In genomic region chr10:79459243-79459642, GRCh38 we compare ENCODE assay signal across 26 cellular contexts. TPM values are rescaled to one million over a fixed set of nuclear protein-coding genes. Genes with fewer than 3 reads are reported as not detected.
DNase-seq lines count a peak whose midpoint lies in the region; TF ChIP-seq lines count a peak whose summit lies in the region.
"Had no signal": no experiment of that assay in that cellular context is flagged by ENCODE, and none has a peak within 500 bp of the region (broad histone marks: within the 10 kb centered on the region; RNA-seq: fewer than 3 reads in every experiment).

No MANE protein-coding gene starts in this region.

- no peaks in the 10 kb centered on the region for H3K79me2 ChIP-seq in parathyroid adenoma

- POLR2A ChIA-PET in HEK293 (lab: Yijun Ruan, JAX), result no interaction called here

- CTCF ChIA-PET in HEK293 (lab: Yijun Ruan, JAX), result interaction anchor here (0.6 to 1.4 kb wide), 3 partner anchors 9 to 1007 kb away, joined by 3 to 7 read pairs (median 3); no protein-coding TSS in a partner anchor

- TF ChIP-seq CTCF in HEK293 (tag by site-specific recombination; IDR thresholded peaks at IDR 0.05) (no peak), fibroblast of mammary gland (conservative IDR thresholded peaks at IDR 0.05; ENCODE audit: control insufficient read depth, insufficient read depth, low read depth, low read length) (no peak), parathyroid adenoma (IDR thresholded peaks at IDR 0.05) (no peak)

- H3K36me3 ChIP-seq in HEK293 (ENCODE audit: control insufficient read depth in 2 of 2, insufficient read depth in 1 of 2, low read length in 2 of 2) (no peaks in the 10 kb centered on the region), adipocyte (ENCODE audit: control insufficient read depth, insufficient read depth, low read length, severe bottlenecking) (no peaks in the 10 kb centered on the region), parathyroid adenoma (ENCODE audit: control insufficient read depth, insufficient read depth, low read length) (no peaks in the 10 kb centered on the region), MG63 (no peaks in the 10 kb centered on the region)
- H3K36me3 ChIP-seq: HAP-1 had no signal

- no peaks in the 10 kb centered on the region for H3K9me3 ChIP-seq in HEK293 (ENCODE audit: control insufficient read depth, insufficient read depth, low read depth, low read length)
- no peaks in the 10 kb centered on the region for H3K9me3 ChIP-seq in adipocyte (ENCODE audit: control insufficient read depth, low read length)
- H3K9me3 ChIP-seq in parathyroid adenoma (ENCODE audit: control insufficient read depth, low read length), result no peaks in the 10 kb centered on the region
- no peaks in the 10 kb centered on the region for H3K9me3 ChIP-seq in MG63
- H3K9me3 ChIP-seq: A549, Caco-2, HAP-1 had no signal

- H3K4me3 ChIP-seq in HEK293 (ENCODE audit: low read depth, low read length), result no peak overlapping the region
- no peak overlapping the region for H3K4me3 ChIP-seq in adipocyte (ENCODE audit: low read length)
- H3K4me3 ChIP-seq in fibroblast of mammary gland (ENCODE audit: control insufficient read depth, low read depth, low read length), result no peak overlapping the region
- no peak overlapping the region for H3K4me3 ChIP-seq in parathyroid adenoma (ENCODE audit: low read depth, low read length)
- no peak overlapping the region for H3K4me3 ChIP-seq in MG63
- H3K4me3 ChIP-seq: A549, GM12878, HAP-1, SK-N-MC had no signal

- H3K27ac ChIP-seq in HEK293 (ENCODE audit: extremely low read depth, low read depth, low read length), result no peak overlapping the region
- no peak overlapping the region for H3K27ac ChIP-seq in parathyroid adenoma
- H3K27ac ChIP-seq: A549, C4-2B, SK-N-MC had no signal

- H3K9ac ChIP-seq in adipocyte (ENCODE audit: low read length) (no peak overlapping the region), parathyroid adenoma (no peak overlapping the region)

- no peak overlapping the region for H3K4me2 ChIP-seq in parathyroid adenoma (ENCODE audit: low read length)
- H3K4me2 ChIP-seq: A549 had no signal

- H2AFZ ChIP-seq in parathyroid adenoma, result peak overlapping the region; percentile 25

- peaks cover 4% of the 10 kb centered on the region for H3K27me3 ChIP-seq in adipocyte (replicated peaks; ENCODE audit: control insufficient read depth, insufficient read depth, low read length)
- H3K27me3 ChIP-seq in parathyroid adenoma (ENCODE audit: control insufficient read depth, insufficient read depth, low read length), result no peaks in the 10 kb centered on the region
- H3K27me3 ChIP-seq in MG63, result no peaks in the 10 kb centered on the region

- DNase-seq in adipocyte (ENCODE audit: low read depth) (peak; percentile 53), fibroblast of mammary gland (ENCODE audit: low read depth) (peak; percentile 49), islet precursor cell (no peak), MG63 (no peak), DMS114 treated with DMSO at 0.1 percent for 48 hours (lab: John Stamatoyannopoulos, UW; ENCODE audit: unreplicated experiment) (no peak)
- DNase-seq: Caco-2; CD8-positive, alpha-beta T cell; DMS79; EL; GDM1; GOT3; KG1; NCI-H1092 treated with DMSO at 0.1 percent for 48 hours; NCI-H1436; NCI-H187; NCI-H446; NCI-H524 treated with DMSO at 0.1 percent for 48 hours; NCI-H774; SIG-M5 had no signal

- H3K4me1 ChIP-seq in HEK293 (ENCODE audit: control insufficient read depth, insufficient read depth, low read length) (no peaks in the 10 kb centered on the region), adipocyte (ENCODE audit: control insufficient read depth, insufficient read depth, low read length) (peaks cover 37% of the 10 kb centered on the region), parathyroid adenoma (peaks cover 7% of the 10 kb centered on the region)
- H3K4me1 ChIP-seq: A549, Caco-2, HAP-1 had no signal

TF ChIP-seq in HEK293, 187 proteins besides CTCF, POLR2A, EP300 and RAD21:
- TF ChIP-seq ZNF530 (tag by site-specific recombination; IDR thresholded peaks at IDR 0.05; ENCODE audit: low read depth) (no peak), ZBTB17 (tag by site-specific recombination; IDR thresholded peaks at IDR 0.05) (peak; percentile 63)
TF ChIP-seq in HEK293: peak in this region for 1.

RNA-seq across cellular contexts. Expression of gene ZCCHC24, which starts 13.8 kb away (rescaled TPM):
- total RNA-seq in MG63 (2014; rRNA removed; shearing (Covaris generic); ENCODE audit: low replicate concordance), result 17.8 and 20.5 TPM in 2 replicates

RNA-seq across cellular contexts. Expression of gene EIF5AL1, which starts 53.1 kb away (rescaled TPM):
- 0.69 and 1.0 TPM in 2 replicates for total RNA-seq in MG63 (2014; rRNA removed; shearing (Covaris generic); ENCODE audit: low replicate concordance)

Comparison
In these comparisons a context has a peak if more than half of its experiments do, and no peak if none do; other contexts are left out.
1. DNase-seq: peak in adipocyte (single experiment) and fibroblast of mammary gland (single experiment); none in islet precursor cell (single experiment), MG63 (single experiment) and DMS114 treated with DMSO at 0.1 percent for 48 hours (single experiment).